Comparison of ENCODE assay signal across 38 cellular contexts in genomic region chr1:91630803-91631202, GRCh38.
"Had no signal": no experiment of that assay in that cellular context is flagged by ENCODE, and none has a peak within 500 bp of the region (broad histone marks: within the 10 kb centered on the region; RNA-seq: fewer than 3 reads in every experiment).

No MANE protein-coding gene starts in this region.

- H3K27me3 Mint-ChIP-seq: activated naive CD4-positive, alpha-beta T cell treated with anti-CD3 and anti-CD28 coated beads, Interleukin-2, amount 10 ng/mL, durations not matched to agents 7 days and 5 days; activated naive CD4-positive, alpha-beta T cell treated with anti-CD3 and anti-CD28 coated beads, Interleukin-2, amount 50 U/mL, for 24 hours; activated naive CD8-positive, alpha-beta T cell; activated naive CD8-positive, alpha-beta T cell treated with anti-CD3 and anti-CD28 coated beads, Interleukin-2, amount 50 U/mL, for 24 hours; activated T-helper 17 cell treated with anti-CD3 and anti-CD28 coated beads, Interleukin-2, amount 50 U/mL, for 72 hours; central memory CD8-positive, alpha-beta T cell had no signal

- H3K9me3 ChIP-seq: adrenal gland, ascending aorta, body of pancreas, breast epithelium had no signal

- FAIRE-seq: astrocyte, bronchial epithelial cell had no signal

- H3K4me1 ChIP-seq: adrenal gland, ascending aorta, body of pancreas, breast epithelium had no signal

- H3K27ac ChIP-seq: adrenal gland, ascending aorta, body of pancreas, brain microvascular endothelial cell, breast epithelium, cardiac muscle cell had no signal

- ATAC-seq: activated naive CD4-positive, alpha-beta T cell treated with anti-CD3 and anti-CD28 coated beads, Interleukin-2, amount 50 U/mL, for 72 hours; activated naive CD8-positive, alpha-beta T cell treated with anti-CD3 and anti-CD28 coated beads, Interleukin-2, amount 50 U/mL, for 24 hours; activated T-cell treated with anti-CD3 and anti-CD28 coated beads, Interleukin-2, amount 50 U/mL, for 4 hours; activated T-cell treated with anti-CD3 and anti-CD28 coated beads, Interleukin-2, amount 50 U/mL, for 72 hours; activated T-helper 17 cell treated with anti-CD3 and anti-CD28 coated beads, Interleukin-2, amount 50 U/mL, for 72 hours; body of pancreas had no signal

- H3K4me3 Mint-ChIP-seq: activated naive CD4-positive, alpha-beta T cell treated with anti-CD3 and anti-CD28 coated beads for 36 hours; activated naive CD4-positive, alpha-beta T cell treated with anti-CD3 and anti-CD28 coated beads, Interleukin-2, amount 10 ng/mL, durations not matched to agents 7 days and 5 days; activated naive CD4-positive, alpha-beta T cell treated with anti-CD3 and anti-CD28 coated beads, Interleukin-2, amount 50 U/mL, for 24 hours; activated naive CD8-positive, alpha-beta T cell; activated naive CD8-positive, alpha-beta T cell treated with anti-CD3 and anti-CD28 coated beads for 36 hours; activated naive CD8-positive, alpha-beta T cell treated with anti-CD3 and anti-CD28 coated beads, Interleukin-2, amount 10 ng/mL, durations not matched to agents 7 days and 5 days; activated naive CD8-positive, alpha-beta T cell treated with anti-CD3 and anti-CD28 coated beads, Interleukin-2, amount 50 U/mL, for 24 hours; activated T-cell treated with anti-CD3 and anti-CD28 coated beads, Interleukin-2, amount 50 U/mL, for 4 hours; activated T-cell treated with anti-CD3 and anti-CD28 coated beads, Interleukin-2, amount 50 U/mL, for 72 hours; activated T-helper 1 cell treated with anti-CD3 and anti-CD28 coated beads, Interleukin-12 subunit alpha, Interleukin-12 subunit beta, Interleukin-2, Interleukin-4 antibody, amounts not matched to agents 30 ng/mL and 10 ng/mL and 1 ng/mL, durations not matched to agents 14 hours and 24 hours and 36 hours; activated T-helper 17 cell treated with anti-CD3 and anti-CD28 coated beads, Interleukin-2, amount 50 U/mL, for 72 hours; brain; central memory CD8-positive, alpha-beta T cell had no signal

- DNase-seq: activated effector memory CD4-positive, alpha-beta T cell treated with anti-CD3 and anti-CD28 coated beads, Interleukin-2, amount 50 U/mL, for 16 hours; activated effector memory CD4-positive, alpha-beta T cell treated with Interleukin-2 at 50 U/mL for 16 hours; activated gamma-delta T cell; activated gamma-delta T cell treated with Interleukin-2 at 50 U/mL for 16 hours; activated naive CD4-positive, alpha-beta T cell; activated naive CD4-positive, alpha-beta T cell treated with anti-CD3 and anti-CD28 coated beads for 36 hours; activated naive CD4-positive, alpha-beta T cell treated with anti-CD3 and anti-CD28 coated beads, Interleukin-2, amount 10 ng/mL, durations not matched to agents 7 days and 5 days; activated naive CD4-positive, alpha-beta T cell treated with anti-CD3 and anti-CD28 coated beads, Interleukin-2, amount 50 U/mL, for 16 hours; activated naive CD4-positive, alpha-beta T cell treated with Interleukin-2 at 50 U/mL for 16 hours; activated naive CD8-positive, alpha-beta T cell treated with anti-CD3 and anti-CD28 coated beads for 36 hours; activated naive CD8-positive, alpha-beta T cell treated with anti-CD3 and anti-CD28 coated beads, Interleukin-2, amount 10 ng/mL, durations not matched to agents 7 days and 5 days; activated naive CD8-positive, alpha-beta T cell treated with anti-CD3 and anti-CD28 coated beads, Interleukin-2, amount 50 U/mL, for 24 hours; activated T-cell treated with anti-CD3 and anti-CD28 coated beads, Interleukin-2, amount 50 U/mL, for 4 hours; activated T-cell treated with anti-CD3 and anti-CD28 coated beads, Interleukin-2, amount 50 U/mL, for 48 hours; activated T-cell treated with anti-CD3 and anti-CD28 coated beads, Interleukin-2, amount 50 U/mL, for 72 hours; adrenal gland; amniotic stem cell; amygdala; anterior cingulate cortex; aorta; body of pancreas; brain microvascular endothelial cell; caudate nucleus; central memory CD4-positive, alpha-beta T cell; cerebellar nuclear complex had no signal

- H3K36me3 ChIP-seq: adrenal gland, ascending aorta, brain microvascular endothelial cell, breast epithelium, cardiac muscle cell had no signal

- H3K27me3 ChIP-seq: adrenal gland, ascending aorta, body of pancreas, brain microvascular endothelial cell, breast epithelium, cardiac muscle cell had no signal

- H3K4me3 ChIP-seq: adrenal gland, ascending aorta, body of pancreas, breast epithelium, cardiac muscle cell had no signal

- H3K27ac Mint-ChIP-seq: activated naive CD4-positive, alpha-beta T cell treated with anti-CD3 and anti-CD28 coated beads for 36 hours; activated naive CD4-positive, alpha-beta T cell treated with anti-CD3 and anti-CD28 coated beads, Interleukin-2, amount 10 ng/mL, durations not matched to agents 7 days and 5 days; activated naive CD4-positive, alpha-beta T cell treated with anti-CD3 and anti-CD28 coated beads, Interleukin-2, amount 50 U/mL, for 24 hours; activated naive CD8-positive, alpha-beta T cell; activated naive CD8-positive, alpha-beta T cell treated with anti-CD3 and anti-CD28 coated beads for 36 hours; activated naive CD8-positive, alpha-beta T cell treated with anti-CD3 and anti-CD28 coated beads, Interleukin-2, amount 10 ng/mL, durations not matched to agents 7 days and 5 days; activated naive CD8-positive, alpha-beta T cell treated with anti-CD3 and anti-CD28 coated beads, Interleukin-2, amount 50 U/mL, for 24 hours; activated T-cell treated with anti-CD3 and anti-CD28 coated beads, Interleukin-2, amount 50 U/mL, for 72 hours; activated T-helper 1 cell treated with anti-CD3 and anti-CD28 coated beads, Interleukin-12 subunit alpha, Interleukin-12 subunit beta, Interleukin-2, Interleukin-4 antibody, amounts not matched to agents 30 ng/mL and 10 ng/mL and 1 ng/mL, durations not matched to agents 14 hours and 24 hours and 36 hours; activated T-helper 17 cell treated with anti-CD3 and anti-CD28 coated beads, Interleukin-2, amount 50 U/mL, for 72 hours; activated T-helper 2 cell treated with anti-CD3 and anti-CD28 coated beads, Interferon-gamma antibody, Interleukin-2, Interleukin-4, amounts not matched to agents 10 μg/mL and 5 μg/mL and 100 μg/mL, durations not matched to agents 14 hours and 24 hours and 36 hours; brain had no signal

- H3K36me3 Mint-ChIP-seq: activated naive CD4-positive, alpha-beta T cell treated with anti-CD3 and anti-CD28 coated beads, Interleukin-2, amount 50 U/mL, for 24 hours; activated naive CD8-positive, alpha-beta T cell; activated naive CD8-positive, alpha-beta T cell treated with anti-CD3 and anti-CD28 coated beads for 36 hours; activated naive CD8-positive, alpha-beta T cell treated with anti-CD3 and anti-CD28 coated beads, Interleukin-2, amount 10 ng/mL, durations not matched to agents 7 days and 5 days; brain had no signal

- H3K4me1 Mint-ChIP-seq: activated naive CD4-positive, alpha-beta T cell treated with anti-CD3 and anti-CD28 coated beads, Interleukin-2, amount 50 U/mL, for 24 hours; activated naive CD8-positive, alpha-beta T cell treated with anti-CD3 and anti-CD28 coated beads for 36 hours; activated naive CD8-positive, alpha-beta T cell treated with anti-CD3 and anti-CD28 coated beads, Interleukin-2, amount 50 U/mL, for 24 hours; activated T-helper 17 cell treated with anti-CD3 and anti-CD28 coated beads, Interleukin-2, amount 50 U/mL, for 72 hours had no signal

- H3K9me3 Mint-ChIP-seq: activated naive CD4-positive, alpha-beta T cell treated with anti-CD3 and anti-CD28 coated beads for 36 hours; activated naive CD4-positive, alpha-beta T cell treated with anti-CD3 and anti-CD28 coated beads, Interleukin-2, amount 10 ng/mL, durations not matched to agents 7 days and 5 days; activated naive CD4-positive, alpha-beta T cell treated with anti-CD3 and anti-CD28 coated beads, Interleukin-2, amount 50 U/mL, for 24 hours; activated naive CD8-positive, alpha-beta T cell treated with anti-CD3 and anti-CD28 coated beads for 36 hours; activated naive CD8-positive, alpha-beta T cell treated with anti-CD3 and anti-CD28 coated beads, Interleukin-2, amount 10 ng/mL, durations not matched to agents 7 days and 5 days; activated naive CD8-positive, alpha-beta T cell treated with anti-CD3 and anti-CD28 coated beads, Interleukin-2, amount 50 U/mL, for 24 hours; activated T-cell treated with anti-CD3 and anti-CD28 coated beads, Interleukin-2, amount 50 U/mL, for 72 hours; activated T-helper 1 cell treated with anti-CD3 and anti-CD28 coated beads, Interleukin-12 subunit alpha, Interleukin-12 subunit beta, Interleukin-2, Interleukin-4 antibody, amounts not matched to agents 30 ng/mL and 10 ng/mL and 1 ng/mL, durations not matched to agents 14 hours and 24 hours and 36 hours; activated T-helper 17 cell treated with anti-CD3 and anti-CD28 coated beads, Interleukin-2, amount 50 U/mL, for 72 hours; activated T-helper 2 cell treated with anti-CD3 and anti-CD28 coated beads, Interferon-gamma antibody, Interleukin-2, Interleukin-4, amounts not matched to agents 10 μg/mL and 5 μg/mL and 100 μg/mL, durations not matched to agents 14 hours and 24 hours and 36 hours; central memory CD8-positive, alpha-beta T cell had no signal
